In genomic region chr9:69421908-69422801, GRCh38 we compare ENCODE assay signal across 8 cellular contexts.
DNase-seq lines count a peak whose midpoint lies in the region; ATAC-seq and TF ChIP-seq lines count a peak whose summit lies in the region.

No MANE protein-coding gene starts in this region.

- no peaks in the 10 kb centered on the region for H3K9me3 Mint-ChIP-seq in naive B cell

- H3K27ac Mint-ChIP-seq in naive B cell: peak overlapping the region in 1 of 6 donors; percentile 30

- H3K4me1 Mint-ChIP-seq in naive B cell: no peaks in the 10 kb centered on the region

- H3K4me3 ChIP-seq in esophagus muscularis mucosa (no peak overlapping the region), thyroid gland (replicated peaks in 1 of 3) (no peak overlapping the region)

- peaks cover 0 to 6% (median 0%) of the 10 kb centered on the region in 4 donors for H3K4me1 ChIP-seq in esophagus muscularis mucosa
- no peaks in the 10 kb centered on the region for H3K4me1 ChIP-seq in thyroid gland

- peak; percentile 86 for TF ChIP-seq CTCF in GM10266 (IDR thresholded peaks at IDR 0.05; ENCODE audit: control insufficient read depth, insufficient read depth, low read depth, missing control alignments)
- TF ChIP-seq CTCF in esophagus muscularis mucosa (IDR thresholded peaks at IDR 0.05): peak; percentile 79 to 83 (median 81)
- TF ChIP-seq CTCF in thyroid gland (IDR thresholded peaks at IDR 0.05): peak; percentile 53 to 97 (median 81)

- TF ChIP-seq EP300 in esophagus muscularis mucosa (IDR thresholded peaks at IDR 0.05): no peak

- H3K27ac ChIP-seq in esophagus muscularis mucosa (replicated peaks in 1 of 4) (no peak overlapping the region), thyroid gland (no peak overlapping the region)

- H3K9me3 ChIP-seq in esophagus muscularis mucosa (no peaks in the 10 kb centered on the region), thyroid gland (no peaks in the 10 kb centered on the region)

- H3K27me3 ChIP-seq in esophagus muscularis mucosa (no peaks in the 10 kb centered on the region), thyroid gland (no peaks in the 10 kb centered on the region)

- DNase-seq in GM10266 (ENCODE audit: extremely low spot score) (peak; percentile 78), NCI-H526 treated with DMSO at 0.1 percent for 48 hours (lab: John Stamatoyannopoulos, UW) (peak; percentile 32), activated T-cell treated with anti-CD3 and anti-CD28 coated beads for 24 hours (ENCODE audit: low read depth) (peak; percentile 22), esophagus muscularis mucosa (ENCODE audit: extremely low spot score) (no peak), naive B cell (peak; percentile 29), thyroid gland (peak; percentile 49 to 54)

- H3K36me3 Mint-ChIP-seq in naive B cell: no peaks in the 10 kb centered on the region

- peak; percentile 75 for ATAC-seq in HG03354 (IDR thresholded peaks at IDR 0.05; ENCODE audit: poor library complexity, severe bottlenecking, unreplicated experiment)
- ATAC-seq in naive B cell (ENCODE audit: low read depth in 2 of 2): no peak
- no peak for ATAC-seq in HG02623 (IDR thresholded peaks at IDR 0.05; ENCODE audit: unreplicated experiment)

- 65% methylated on average over 15 of the region's 16 CpGs for WGBS in esophagus muscularis mucosa
- 61 to 64% methylated on average over 13 to 16 of the region's 16 CpGs for WGBS in thyroid gland, 2 donors

- intact Hi-C loops in esophagus muscularis mucosa (cut with DNase I): loop anchor here (2.0 to 10.0 kb wide), 3 partner anchors 127 to 455 kb away; partner anchors contain the start of gene APBA1
- intact Hi-C loops in thyroid gland (cut with DNase I): loop anchor here (5.0 kb wide), 1 partner anchor 125 kb away; no protein-coding TSS in a partner anchor

- H3K36me3 ChIP-seq in esophagus muscularis mucosa (no peaks in the 10 kb centered on the region), thyroid gland (no peaks in the 10 kb centered on the region)

- TF ChIP-seq POLR2A in esophagus muscularis mucosa (IDR thresholded peaks at IDR 0.05; ENCODE audit: low read depth) (no peak), thyroid gland (IDR thresholded peaks at IDR 0.05) (no peak)

- peaks cover 0 to 17% (median 15%) of the 10 kb centered on the region in 3 donors for H3K27me3 Mint-ChIP-seq in naive B cell

- H3K4me3 Mint-ChIP-seq in naive B cell: no peak overlapping the region
